ENCODE assay signal across 8 cellular contexts in genomic region chr20:34703061-34703572, GRCh38. TPM values are rescaled to one million over a fixed set of nuclear protein-coding genes. Genes with fewer than 3 reads are reported as not detected.
A peak's percentile ranks its signal among the peaks of the same experiment; 100 is the strongest.
DNase-seq lines count a peak whose midpoint lies in the region; ATAC-seq and TF ChIP-seq lines count a peak whose summit lies in the region.

No MANE protein-coding gene starts in this region.

- H3K4me1 ChIP-seq in heart right ventricle (peaks cover 3 to 44% (median 35%) of the 10 kb centered on the region in 9 donors), vagina (peaks cover 24% of the 10 kb centered on the region)

- no peak for TF ChIP-seq CTCF in heart right ventricle (IDR thresholded peaks at IDR 0.05)
- TF ChIP-seq CTCF in brain microvascular endothelial cell (IDR thresholded peaks at IDR 0.05; ENCODE audit: low read depth, low read length, missing control alignments): no peak
- TF ChIP-seq CTCF in mesothelial cell of epicardium (IDR thresholded peaks at IDR 0.05; ENCODE audit: unreplicated experiment): no peak
- no peak for TF ChIP-seq CTCF in vagina (IDR thresholded peaks at IDR 0.05)

- no peak for TF ChIP-seq POLR2A in vagina (IDR thresholded peaks at IDR 0.05)

- peaks cover 11% of the 10 kb centered on the region for H3K4me1 Mint-ChIP-seq in mesothelial cell of epicardium

- H3K4me3 ChIP-seq in heart right ventricle (peak overlapping the region; percentile 58 to 91 (median 79)), brain microvascular endothelial cell (ENCODE audit: low read depth, low read length) (peak overlapping the region; percentile 82), vagina (peak overlapping the region; percentile 89 to 96)

- no peaks in the 10 kb centered on the region for H3K9me3 ChIP-seq in heart right ventricle
- no peaks in the 10 kb centered on the region for H3K9me3 ChIP-seq in vagina

- H3K27me3 Mint-ChIP-seq in mesothelial cell of epicardium (ENCODE audit: low read depth): peaks cover 3% of the 10 kb centered on the region

- H3K9me3 Mint-ChIP-seq in mesothelial cell of epicardium: no peaks in the 10 kb centered on the region

- H3K27ac Mint-ChIP-seq in mesothelial cell of epicardium: peak overlapping the region; percentile 95

- intact Hi-C loops in heart right ventricle (cut with DNase I): loop anchor here in 5 of 10 donors (5.0 to 10.0 kb wide), 4 partner anchors 118 to 388 kb away; no protein-coding TSS in a partner anchor
- intact Hi-C loops in cardiac septum (cut with DNase I): loop anchor here (10.0 kb wide), 1 partner anchor 388 kb away; no protein-coding TSS in a partner anchor
- intact Hi-C loops in vagina (cut with DNase I): loop anchor here (10.0 kb wide), 1 partner anchor 168 kb away; no protein-coding TSS in a partner anchor

- H3K36me3 ChIP-seq in heart right ventricle: no peaks in the 10 kb centered on the region
- no peaks in the 10 kb centered on the region for H3K36me3 ChIP-seq in brain microvascular endothelial cell (replicated peaks)
- no peaks in the 10 kb centered on the region for H3K36me3 ChIP-seq in vagina

- no peaks in the 10 kb centered on the region for H3K36me3 Mint-ChIP-seq in mesothelial cell of epicardium

- H3K27ac ChIP-seq in heart right ventricle (peak overlapping the region in 6 of 10 donors; percentile 98 to 100 (median 99)), brain microvascular endothelial cell (no peak overlapping the region), vagina (peak overlapping the region; percentile 99)

- H3K4me3 Mint-ChIP-seq in mesothelial cell of epicardium: peak overlapping the region; percentile 95

- no peak for ATAC-seq in heart right ventricle

- no peak for DNase-seq in heart right ventricle
- DNase-seq in cardiac septum (ENCODE audit: low spot score): no peak
- no peak for DNase-seq in brain microvascular endothelial cell
- no peak for DNase-seq in mesothelial cell of epicardium (ENCODE audit: low spot score in 2 of 2, unreplicated experiment in 2 of 2)
- no peak for DNase-seq in vagina (ENCODE audit: extremely low spot score in 2 of 2)
- no peak for DNase-seq in NCI-H2227 (lab: John Stamatoyannopoulos, UW; ENCODE audit: unreplicated experiment)
- no peak for DNase-seq in HK-2 (ENCODE audit: unreplicated experiment)
- DNase-seq in Ammon's horn (ENCODE audit: low spot score): no peak

- WGBS in heart right ventricle, 2 donors: 27 to 31% methylated on average over 5 of the region's 5 CpGs

- H3K27me3 ChIP-seq in heart right ventricle (no peaks in the 10 kb centered on the region), brain microvascular endothelial cell (replicated peaks) (no peaks in the 10 kb centered on the region), vagina (no peaks in the 10 kb centered on the region)

- in situ Hi-C loops in brain microvascular endothelial cell (cut with HindIII; ENCODE audit: low pct_ligation_motif_present, low sequenced_read_pairs): no loop called here

RNA-seq across cellular contexts. Expression of gene TP53INP2, which starts 1.0 kb away (rescaled TPM):
- total RNA-seq in heart right ventricle (100 to 1,000 TPM in 8 of 10 donors, 10 to 100 TPM in 2; 73.4 to 174 (median 136) TPM), cardiac septum (117 TPM), mesothelial cell of epicardium (11.8 to 13.1 TPM (median 12.0 TPM) in 3 replicates), vagina (14.5 TPM)
- polyA plus RNA-seq in heart right ventricle: 10 to 100 TPM; 31.7 to 48.8 TPM

RNA-seq across cellular contexts. Expression of gene PIGU, which starts 26.2 kb away (rescaled TPM):
- total RNA-seq in heart right ventricle (10 to 100 TPM; 11.0 to 20.4 (median 14.1) TPM), cardiac septum (11.0 TPM), mesothelial cell of epicardium (31.7 to 34.1 TPM (median 32.6 TPM) in 3 replicates), vagina (12.3 TPM)
- polyA plus RNA-seq in heart right ventricle: 10 to 100 TPM; 18.6 to 23.8 TPM
